21 cellular contexts compared by ENCODE assay signal in genomic region chr1:28280501-28280900, GRCh38. TPM values are rescaled to one million over a fixed set of nuclear protein-coding genes. Genes with fewer than 3 reads are reported as not detected.
A peak's percentile ranks its signal among the peaks of the same experiment; 100 is the strongest.
DNase-seq lines count a peak whose midpoint lies in the region; ATAC-seq and TF ChIP-seq lines count a peak whose summit lies in the region.
"Had no signal": no experiment of that assay in that cellular context is flagged by ENCODE, and none has a peak within 500 bp of the region (broad histone marks: within the 10 kb centered on the region; RNA-seq: fewer than 3 reads in every experiment).

No MANE protein-coding gene starts in this region.

- no peaks in the 10 kb centered on the region for H3K9me3 ChIP-seq in heart left ventricle
- H3K9me3 ChIP-seq in adipocyte (ENCODE audit: control insufficient read depth, low read length): no peaks in the 10 kb centered on the region
- no peaks in the 10 kb centered on the region for H3K9me3 ChIP-seq in esophagus squamous epithelium
- H3K9me3 ChIP-seq: suprapubic skin had no signal

- 84 to 100% (median 88%) methylated on average over 1 to 8 of the region's 8 CpGs for WGBS in heart left ventricle, 4 donors
- 80 to 90% methylated on average over 2 to 5 of the region's 8 CpGs for WGBS in esophagus squamous epithelium, 2 donors

- peak overlapping the region; percentile 5 for H3K9ac ChIP-seq in adipocyte (ENCODE audit: low read length)
- H3K9ac ChIP-seq: neural progenitor cell had no signal

- peak overlapping the region; percentile 71 for H3K27ac Mint-ChIP-seq in stimulated activated effector memory CD8-positive, alpha-beta T cell treated with anti-CD3 and anti-CD28 coated beads, Interleukin-12 subunit alpha, Interleukin-12 subunit beta, amount 100 ng/mL, for 72 hours
- H3K27ac Mint-ChIP-seq: activated T-helper 1 cell treated with anti-CD3 and anti-CD28 coated beads, Interleukin-12 subunit alpha, Interleukin-12 subunit beta, Interleukin-2, Interleukin-4 antibody, amounts not matched to agents 30 ng/mL and 10 ng/mL and 1 ng/mL, durations not matched to agents 14 hours and 24 hours and 36 hours; neural progenitor cell had no signal

- peaks cover 9% of the 10 kb centered on the region for H3K4me1 Mint-ChIP-seq in stimulated activated effector memory CD8-positive, alpha-beta T cell treated with anti-CD3 and anti-CD28 coated beads, Interleukin-12 subunit alpha, Interleukin-12 subunit beta, amount 100 ng/mL, for 72 hours
- H3K4me1 Mint-ChIP-seq: neural progenitor cell had no signal

- H3K27ac ChIP-seq in heart left ventricle (peak overlapping the region in 3 of 12 donors; percentile 46 to 66 (median 49)), esophagus squamous epithelium (peak overlapping the region in 1 of 4 donors; percentile 6)
- H3K27ac ChIP-seq: brain microvascular endothelial cell, neural progenitor cell, suprapubic skin had no signal

- ATAC-seq in heart left ventricle (peak in 3 of 4 donors; percentile 29 to 41 (median 39)), Right ventricle myocardium inferior (no peak), HG02571 (IDR thresholded peaks at IDR 0.05; ENCODE audit: unreplicated experiment) (no peak)
- ATAC-seq in stimulated activated effector memory CD8-positive, alpha-beta T cell treated with anti-CD3 and anti-CD28 coated beads, Interleukin-12 subunit alpha, Interleukin-12 subunit beta, amount 100 ng/mL, for 72 hours: peak; percentile 64
- ATAC-seq: SK-N-SH treated with all-trans-retinoic acid at 6 μM for 48 hours had no signal

- H3K4me1 ChIP-seq in heart left ventricle (peaks cover 0 to 30% (median 2%) of the 10 kb centered on the region in 12 donors), adipocyte (ENCODE audit: control insufficient read depth, insufficient read depth, low read length) (peaks cover 25% of the 10 kb centered on the region), esophagus squamous epithelium (no peaks in the 10 kb centered on the region)

- H3K36me3 ChIP-seq in heart left ventricle (peaks cover 0 to 74% (median 64%) of the 10 kb centered on the region in 9 donors), adipocyte (ENCODE audit: control insufficient read depth, insufficient read depth, low read length, severe bottlenecking) (peaks cover 78% of the 10 kb centered on the region), esophagus squamous epithelium (peaks cover 16 to 75% (median 41%) of the 10 kb centered on the region in 3 donors)
- H3K36me3 ChIP-seq: neural progenitor cell had no signal

- H3K27me3 ChIP-seq in heart left ventricle: no peaks in the 10 kb centered on the region
- no peaks in the 10 kb centered on the region for H3K27me3 ChIP-seq in adipocyte (replicated peaks; ENCODE audit: control insufficient read depth, insufficient read depth, low read length)
- no peaks in the 10 kb centered on the region for H3K27me3 ChIP-seq in esophagus squamous epithelium
- H3K27me3 ChIP-seq: brain microvascular endothelial cell, neural progenitor cell, suprapubic skin had no signal

- TF ChIP-seq POLR2A in heart left ventricle (IDR thresholded peaks at IDR 0.05) (no peak), esophagus squamous epithelium (IDR thresholded peaks at IDR 0.05) (no peak)

- intact Hi-C loops in heart left ventricle (cut with DNase I): no loop called here
- intact Hi-C loops in Right ventricle myocardium inferior (cut with DNase I): no loop called here
- intact Hi-C loops in esophagus squamous epithelium (cut with DNase I): no loop called here

- peaks cover 75% of the 10 kb centered on the region for H3K36me3 Mint-ChIP-seq in stimulated activated effector memory CD8-positive, alpha-beta T cell treated with anti-CD3 and anti-CD28 coated beads, Interleukin-12 subunit alpha, Interleukin-12 subunit beta, amount 100 ng/mL, for 72 hours

- no peak for DNase-seq in heart left ventricle
- no peak for DNase-seq in Right ventricle myocardium inferior (ENCODE audit: missing footprints)
- no peak for DNase-seq in adipocyte (ENCODE audit: low read depth)
- peak; percentile 65 for DNase-seq in kidney tubule cell (ENCODE audit: low spot score)
- DNase-seq in stimulated activated effector memory CD8-positive, alpha-beta T cell treated with anti-CD3 and anti-CD28 coated beads, Interleukin-12 subunit alpha, Interleukin-12 subunit beta, amount 100 ng/mL, for 72 hours (ENCODE audit: low spot score in 2 of 2): no peak
- DNase-seq in GM10266 (ENCODE audit: extremely low spot score): no peak
- DNase-seq in esophagus squamous epithelium (lab: John Stamatoyannopoulos, UW): no peak
- DNase-seq: activated CD4-positive, CD25-positive, alpha-beta regulatory T cell; brain microvascular endothelial cell; cortex of kidney; GDM1; hippocampal formation; MM.1S; NCI-H1436; NCI-H510A treated with DMSO at 0.1 percent for 48 hours; stimulated activated CD8-positive, alpha-beta memory T cell treated with anti-CD3 and anti-CD28 coated beads, Interleukin-4, amount 100 ng/mL, for 48 hours had no signal

- H3K9me3 Mint-ChIP-seq in stimulated activated effector memory CD8-positive, alpha-beta T cell treated with anti-CD3 and anti-CD28 coated beads, Interleukin-12 subunit alpha, Interleukin-12 subunit beta, amount 100 ng/mL, for 72 hours: no peaks in the 10 kb centered on the region
- H3K9me3 Mint-ChIP-seq: activated T-helper 1 cell treated with anti-CD3 and anti-CD28 coated beads, Interleukin-12 subunit alpha, Interleukin-12 subunit beta, Interleukin-2, Interleukin-4 antibody, amounts not matched to agents 30 ng/mL and 10 ng/mL and 1 ng/mL, durations not matched to agents 14 hours and 24 hours and 36 hours; neural progenitor cell had no signal

- no peak overlapping the region for H3K4me3 Mint-ChIP-seq in stimulated activated effector memory CD8-positive, alpha-beta T cell treated with anti-CD3 and anti-CD28 coated beads, Interleukin-12 subunit alpha, Interleukin-12 subunit beta, amount 100 ng/mL, for 72 hours
- H3K4me3 Mint-ChIP-seq: activated T-helper 1 cell treated with anti-CD3 and anti-CD28 coated beads, Interleukin-12 subunit alpha, Interleukin-12 subunit beta, Interleukin-2, Interleukin-4 antibody, amounts not matched to agents 30 ng/mL and 10 ng/mL and 1 ng/mL, durations not matched to agents 14 hours and 24 hours and 36 hours; neural progenitor cell had no signal

- TF ChIP-seq CTCF in heart left ventricle (IDR thresholded peaks at IDR 0.05) (no peak), GM10266 (IDR thresholded peaks at IDR 0.05; ENCODE audit: control insufficient read depth, insufficient read depth, low read depth, missing control alignments) (no peak), esophagus squamous epithelium (IDR thresholded peaks at IDR 0.05) (no peak)

- no peak overlapping the region for H3K4me3 ChIP-seq in heart left ventricle
- H3K4me3 ChIP-seq in adipocyte (ENCODE audit: low read length): no peak overlapping the region
- H3K4me3 ChIP-seq in esophagus squamous epithelium: no peak overlapping the region
- H3K4me3 ChIP-seq: neural progenitor cell, suprapubic skin had no signal

RNA-seq across cellular contexts. Expression of gene SESN2, which starts 21.2 kb away (rescaled TPM):
- total RNA-seq in heart left ventricle (1 to 10 TPM; 2.4 to 6.4 (median 4.7) TPM), Right ventricle myocardium inferior (2.9 TPM), esophagus squamous epithelium (10 to 100 TPM in 2 of 4 donors, 1 to 10 TPM in 2; 7.8 to 20.6 (median 9.3) TPM)
- polyA plus RNA-seq in heart left ventricle: 1 to 10 TPM; 2.1 to 8.8 TPM

RNA-seq across cellular contexts. Expression of gene ATP5IF1, which starts 44.6 kb away (rescaled TPM):
- total RNA-seq in heart left ventricle (100 to 1,000 TPM; 209 to 865 (median 423) TPM), Right ventricle myocardium inferior (355 TPM), esophagus squamous epithelium (100 to 1,000 TPM; 142 to 284 (median 180) TPM)
- 1,000 to 10,000 TPM in 1 of 2 donors, 100 to 1,000 TPM in 1; 286 to 3,101 TPM for polyA plus RNA-seq in heart left ventricle

RNA-seq across cellular contexts. Expression of gene DNAJC8, which starts 47.7 kb away (rescaled TPM):
- total RNA-seq in heart left ventricle (10 to 100 TPM; 47.1 to 66.9 (median 58.4) TPM), Right ventricle myocardium inferior (61.2 TPM), esophagus squamous epithelium (10 to 100 TPM; 27.4 to 55.1 (median 48.9) TPM)
- 10 to 100 TPM; 53.8 to 84.9 TPM for polyA plus RNA-seq in heart left ventricle

RNA-seq across cellular contexts. Expression of gene MED18, which starts 48.3 kb away (rescaled TPM):
- total RNA-seq in heart left ventricle: 10 to 100 TPM in 6 of 9 donors, 1 to 10 TPM in 3; 7.1 to 17.2 (median 11.5) TPM
- polyA plus RNA-seq in heart left ventricle: 10 to 100 TPM; 10.7 to 14.2 TPM
- 10.6 TPM for total RNA-seq in Right ventricle myocardium inferior
- total RNA-seq in esophagus squamous epithelium: 10 to 100 TPM; 10.7 to 18.8 (median 15.6) TPM

Comparison
In these comparisons a context has a peak if more than half of its experiments do, and no peak if none do; other contexts are left out.
1. ATAC-seq: peak in heart left ventricle (3 of 4) and stimulated activated effector memory CD8-positive, alpha-beta T cell treated with anti-CD3 and anti-CD28 coated beads, Interleukin-12 subunit alpha, Interleukin-12 subunit beta, amount 100 ng/mL, for 72 hours (single experiment); none in Right ventricle myocardium inferior (single experiment) and HG02571 (single experiment).